In genomic region chr12:121799842-121800693, GRCh38 we compare ENCODE assay signal across 1 cellular context.
TF ChIP-seq lines count a peak whose summit lies in the region.

No MANE protein-coding gene starts in this region.

TF ChIP-seq in K562, 482 proteins besides CTCF, POLR2A, EP300 and RAD21 (continued from another document and continues in another):
- TF ChIP-seq BCLAF1 (IDR thresholded peaks at IDR 0.05; ENCODE audit: borderline replicate concordance in 1 of 2, control insufficient read depth in 1 of 2, low read depth in 2 of 2, low read length in 1 of 2) (peak in 1 of 2 experiments; percentile 67; a peak in 2 of 4 replicates), MTF1 (CRISPR knock-in tag; IDR thresholded peaks at IDR 0.05; ENCODE audit: borderline replicate concordance) (no peak), CHD2 (IDR thresholded peaks at IDR 0.05; ENCODE audit: low read depth, low read length) (no peak; the same call in 1 of the 2 replicates), SRF (CRISPR knock-in tag; IDR thresholded peaks at IDR 0.05) (0 out of 4 replicates have a peak, but pooled peaks of 1 of the 2 experiments have one; percentile 37), NR2C1 (IDR thresholded peaks at IDR 0.05) (no peak), NR2C1 (tag; IDR thresholded peaks at IDR 0.05) (peak; percentile 34; the same call in 1 of the 2 replicates), BRD9 (IDR thresholded peaks at IDR 0.05; ENCODE audit: low read depth, partially characterized antibody) (peak; percentile 89), GTF2A2 (tag; IDR thresholded peaks at IDR 0.05) (no peak), ZKSCAN3 (CRISPR knock-in tag; IDR thresholded peaks at IDR 0.05) (no peak), PTRF (tag; IDR thresholded peaks at IDR 0.05) (no peak), ZNF165 (CRISPR knock-in tag; IDR thresholded peaks at IDR 0.05; ENCODE audit: borderline replicate concordance) (no peak), BMI1 (IDR thresholded peaks at IDR 0.05; ENCODE audit: low read length) (no peak), EGR1 (conservative IDR thresholded peaks at IDR 0.05) (peak; percentile 95), ZFP36 (IDR thresholded peaks at IDR 0.05; ENCODE audit: low read depth, low read length, partially characterized antibody) (no peak), CTBP1 (IDR thresholded peaks at IDR 0.05; ENCODE audit: borderline replicate concordance) (peak; percentile 15; the same call in 1 of the 2 replicates), TCFL5 (CRISPR knock-in tag; conservative IDR thresholded peaks at IDR 0.05) (no peak), ZFP30 (CRISPR knock-in tag; IDR thresholded peaks at IDR 0.05; ENCODE audit: borderline replicate concordance) (no peak), CHCHD3 (CRISPR knock-in tag; IDR thresholded peaks at IDR 0.05) (no peak), KLF16 (IDR thresholded peaks at IDR 0.05) (no peak), HOMEZ (CRISPR knock-in tag; IDR thresholded peaks at IDR 0.05) (no peak), ATF2 (CRISPR knock-in tag; IDR thresholded peaks at IDR 0.05) (no peak), ZBTB49 (CRISPR knock-in tag; IDR thresholded peaks at IDR 0.05; ENCODE audit: borderline replicate concordance) (no peak), PRDM10 (IDR thresholded peaks at IDR 0.05; ENCODE audit: partially characterized antibody) (peak; percentile 58), AFF4 (CRISPR knock-in tag; IDR thresholded peaks at IDR 0.05) (peak; percentile 84), ARID3B (CRISPR knock-in tag; IDR thresholded peaks at IDR 0.05; ENCODE audit: borderline replicate concordance) (peak; percentile 18; the same call in 1 of the 2 replicates), ZSCAN29 (IDR thresholded peaks at IDR 0.05) (no peak), ZNF655 (CRISPR knock-in tag; IDR thresholded peaks at IDR 0.05) (no peak), BACH1 (tag; IDR thresholded peaks at IDR 0.05) (no peak; the same call in 1 of the 2 replicates), RBM17 (IDR thresholded peaks at IDR 0.05; ENCODE audit: borderline replicate concordance, low read depth, low read length) (no peak), SETDB1 (IDR thresholded peaks at IDR 0.05; ENCODE audit: low read length) (no peak), SMAD3 (CRISPR knock-in tag; conservative IDR thresholded peaks at IDR 0.05) (no peak), ILF3 (IDR thresholded peaks at IDR 0.05; ENCODE audit: borderline replicate concordance) (no peak), TOE1 (IDR thresholded peaks at IDR 0.05; ENCODE audit: borderline replicate concordance) (no peak), TOE1 (CRISPR knock-in tag; IDR thresholded peaks at IDR 0.05; ENCODE audit: borderline replicate concordance, low read depth) (no peak), SAFB2 (IDR thresholded peaks at IDR 0.05; ENCODE audit: borderline replicate concordance, low read depth, low read length, severe bottlenecking) (no peak), ZNF324 (CRISPR knock-in tag; IDR thresholded peaks at IDR 0.05) (no peak), ELF2 (CRISPR knock-in tag; IDR thresholded peaks at IDR 0.05) (no peak), CREB5 (CRISPR knock-in tag; IDR thresholded peaks at IDR 0.05) (no peak), ATF4 (CRISPR knock-in tag; IDR thresholded peaks at IDR 0.05) (no peak), GABPB2 (CRISPR knock-in tag; conservative IDR thresholded peaks at IDR 0.05) (no peak)
